Comparison of ENCODE assay signal across 1 cellular context in the genomic region with DNA sequence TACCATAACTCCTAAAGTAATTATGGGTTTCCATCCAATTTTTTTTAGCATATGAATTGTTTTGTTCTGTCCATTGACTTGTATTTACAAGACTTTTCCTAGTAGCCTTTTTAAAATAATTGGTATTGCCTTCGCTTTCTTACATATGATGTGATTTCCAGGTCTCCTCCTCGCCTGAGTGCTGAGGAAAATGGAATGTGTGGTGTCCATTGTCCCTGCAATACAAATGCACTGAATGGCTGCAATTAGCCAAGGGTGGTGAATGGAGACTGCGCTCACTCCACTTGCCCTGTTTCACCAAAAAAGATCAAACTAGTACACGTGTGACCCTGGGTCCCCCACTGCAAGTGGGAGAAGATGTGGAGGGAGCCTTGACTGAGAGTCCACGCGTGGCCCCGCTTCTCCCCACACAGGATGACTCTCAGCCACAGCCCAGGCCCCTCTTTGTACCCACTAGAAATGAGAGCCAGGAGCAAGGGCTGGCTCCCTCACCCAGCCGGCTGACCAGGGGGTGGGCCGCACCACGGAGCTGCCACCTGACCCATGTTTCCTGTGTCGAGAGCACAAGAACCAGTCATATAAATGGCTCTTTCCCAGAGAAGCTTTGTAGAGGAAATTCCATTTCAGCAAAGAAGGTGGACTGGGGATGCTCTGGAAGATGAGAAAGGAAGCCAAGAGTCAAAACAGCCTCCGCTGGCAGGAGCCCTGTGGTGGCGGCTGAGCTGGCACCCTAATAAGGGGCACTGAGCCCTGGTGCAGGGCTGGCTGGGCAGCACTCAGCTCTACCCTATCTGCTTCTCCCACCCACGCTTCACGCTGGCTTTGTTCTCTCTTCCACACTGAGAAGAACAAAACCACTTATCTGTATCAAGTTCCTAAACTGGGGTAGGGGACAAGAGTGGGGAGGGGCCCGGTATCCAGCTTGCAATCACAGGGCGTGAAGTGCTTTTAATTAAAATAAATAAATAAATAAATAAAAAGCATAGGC.
TF ChIP-seq lines count a peak whose summit lies in the region.

No MANE protein-coding gene starts in this region.

TF ChIP-seq in SK-N-SH, 30 proteins besides CTCF, POLR2A, EP300 and RAD21 (continued from another document):
- TF ChIP-seq TAF1 (IDR thresholded peaks at IDR 0.05; ENCODE audit: borderline replicate concordance, low read depth, low read length) = no peak
- TF ChIP-seq GABPA (IDR thresholded peaks at IDR 0.05; ENCODE audit: low read depth) = no peak
